ENCODE assay signal across 1 cellular context in genomic region chr5:180069589-180070247, GRCh38.
TF ChIP-seq lines count a peak whose summit lies in the region.

No MANE protein-coding gene starts in this region.

TF ChIP-seq in HEK293, 187 proteins besides CTCF, POLR2A, EP300 and RAD21 (continued from another document):
- peak; percentile 34; the same call in 1 of the 2 replicates for TF ChIP-seq ZNF629 (tag by site-specific recombination; IDR thresholded peaks at IDR 0.05)
- TF ChIP-seq ZNF335 (tag by site-specific recombination; conservative IDR thresholded peaks at IDR 0.05) = peak; percentile 8; the same call in 1 of the 2 replicates
- TF ChIP-seq ZNF580 (tag by site-specific recombination; IDR thresholded peaks at IDR 0.05) = no peak
- no peak for TF ChIP-seq ZNF692 (tag by site-specific recombination; IDR thresholded peaks at IDR 0.05)
- peak; percentile 84; the same call in 1 of the 2 replicates for TF ChIP-seq SCRT1 (tag by site-specific recombination; IDR thresholded peaks at IDR 0.05; ENCODE audit: borderline replicate concordance)
- peak; percentile 31; the same call in 1 of the 2 replicates for TF ChIP-seq ZNF366 (tag by site-specific recombination; conservative IDR thresholded peaks at IDR 0.05)
- no peak for TF ChIP-seq SP3 (tag by site-specific recombination; IDR thresholded peaks at IDR 0.05)
- TF ChIP-seq ZNF19 (tag by site-specific recombination; IDR thresholded peaks at IDR 0.05; ENCODE audit: low read depth) = no peak
- TF ChIP-seq ZBTB17 (tag by site-specific recombination; IDR thresholded peaks at IDR 0.05) = peak; percentile 67
- TF ChIP-seq ZNF560 (tag by site-specific recombination; IDR thresholded peaks at IDR 0.05; ENCODE audit: borderline replicate concordance) = no peak
- no peak for TF ChIP-seq ZNF24 (tag by site-specific recombination; IDR thresholded peaks at IDR 0.05)
- TF ChIP-seq PRDM6 (tag by site-specific recombination; IDR thresholded peaks at IDR 0.05) = peak; percentile 91
- TF ChIP-seq MZF1 (tag by site-specific recombination; IDR thresholded peaks at IDR 0.05; ENCODE audit: borderline replicate concordance) = peak; percentile 68; the same call in 1 of the 2 replicates
- TF ChIP-seq ZNF488 (tag by site-specific recombination; IDR thresholded peaks at IDR 0.05) = no peak
- TF ChIP-seq ZBTB20 (tag by site-specific recombination; IDR thresholded peaks at IDR 0.05) = 0 out of 2 replicates have a peak, but pooled peaks have one; percentile 45
- no peak for TF ChIP-seq ZNF148 (tag by site-specific recombination; IDR thresholded peaks at IDR 0.05; ENCODE audit: borderline replicate concordance)
- no peak for TF ChIP-seq KLF17 (tag by site-specific recombination; IDR thresholded peaks at IDR 0.05)
- TF ChIP-seq ZBTB1 (tag by site-specific recombination; IDR thresholded peaks at IDR 0.05) = no peak
- peak; percentile 90 for TF ChIP-seq FEZF1 (tag by site-specific recombination; IDR thresholded peaks at IDR 0.05)
- TF ChIP-seq ZNF768 (tag by site-specific recombination; IDR thresholded peaks at IDR 0.05) = no peak
- no peak for TF ChIP-seq ZNF610 (tag by site-specific recombination; IDR thresholded peaks at IDR 0.05; ENCODE audit: borderline replicate concordance)
- 0 out of 2 replicates have a peak, but pooled peaks have one; percentile 13 for TF ChIP-seq ZNF561 (tag by site-specific recombination; IDR thresholded peaks at IDR 0.05; ENCODE audit: borderline replicate concordance)
- peak; percentile 78 for TF ChIP-seq ZNF600 (tag by site-specific recombination; IDR thresholded peaks at IDR 0.05)
- 0 out of 2 replicates have a peak, but pooled peaks have one; percentile 27 for TF ChIP-seq SP7 (tag by site-specific recombination; IDR thresholded peaks at IDR 0.05)
- TF ChIP-seq ZNF660 (tag by site-specific recombination; IDR thresholded peaks at IDR 0.05) = 0 out of 2 replicates have a peak, but pooled peaks have one; percentile 40
- no peak for TF ChIP-seq ZNF266 (tag by site-specific recombination; IDR thresholded peaks at IDR 0.05; ENCODE audit: low read depth)
- TF ChIP-seq OVOL3 (tag by site-specific recombination; IDR thresholded peaks at IDR 0.05) = no peak
- TF ChIP-seq ZNF341 (tag by site-specific recombination; IDR thresholded peaks at IDR 0.05; ENCODE audit: low read depth) = no peak
- TF ChIP-seq HOXD13 (CRISPR knock-in tag; IDR thresholded peaks at IDR 0.05; ENCODE audit: borderline replicate concordance) = no peak
- no peak for TF ChIP-seq ZNF518A (tag by site-specific recombination; conservative IDR thresholded peaks at IDR 0.05; ENCODE audit: low read depth)
TF ChIP-seq in HEK293: peak in this region for 16.
